ENCODE assay signal across 8 cellular contexts in the genomic region with DNA sequence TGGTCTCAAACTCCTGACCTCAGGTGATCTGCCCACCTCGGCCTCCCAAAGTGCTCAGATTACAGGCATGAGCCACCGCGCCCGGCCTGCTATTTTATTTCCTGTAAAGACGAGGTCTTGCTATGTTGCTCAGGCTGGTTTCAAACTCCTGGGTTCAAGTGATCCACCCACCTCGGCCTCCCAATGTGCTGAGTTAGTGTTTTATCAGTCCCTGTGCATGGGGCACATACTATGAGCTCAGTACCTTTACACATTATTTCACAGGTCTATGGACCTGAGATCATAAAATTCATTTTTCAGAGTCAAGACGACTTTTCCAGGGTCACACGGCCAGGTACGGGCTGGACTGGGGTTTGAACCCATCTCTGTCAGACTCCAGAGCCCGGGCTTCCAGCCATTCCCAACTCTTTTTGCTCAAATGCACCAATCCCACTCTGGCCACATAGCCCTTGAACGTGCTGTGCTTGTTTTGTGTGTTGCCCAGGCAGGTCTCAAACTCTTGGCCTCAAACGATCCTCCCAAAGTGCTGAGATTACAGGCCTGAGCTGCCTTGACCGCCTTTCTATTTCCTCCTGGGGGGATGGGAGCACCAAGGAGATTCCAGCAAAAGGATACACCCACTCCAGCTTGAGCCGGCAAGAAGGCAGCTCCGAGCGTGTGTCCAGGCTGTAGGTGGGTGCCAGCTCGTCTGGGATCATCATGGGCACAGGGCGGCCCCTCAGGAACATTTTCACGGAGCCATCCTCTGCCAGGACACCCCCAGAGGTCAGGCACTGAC. TPM values are rescaled to one million over a fixed set of nuclear protein-coding genes. Genes with fewer than 3 reads are reported as not detected.
A peak's percentile ranks its signal among the peaks of the same experiment; 100 is the strongest.
DNase-seq lines count a peak whose midpoint lies in the region; ATAC-seq and TF ChIP-seq lines count a peak whose summit lies in the region.

No MANE protein-coding gene starts in this region.

- H2BK15ac ChIP-seq in mesenchymal stem cell (ENCODE audit: low read depth, poor library complexity, severe bottlenecking), result no peak overlapping the region

- H4K91ac ChIP-seq in mesenchymal stem cell (ENCODE audit: low read length), result no peak overlapping the region

- TF ChIP-seq CTCF in AG04450 (IDR thresholded peaks at IDR 0.05; ENCODE audit: low read depth, low read length), result no peak
- no peak for TF ChIP-seq CTCF in brain microvascular endothelial cell (IDR thresholded peaks at IDR 0.05; ENCODE audit: low read depth, low read length, missing control alignments)

- POLR2A ChIA-PET in AG04450 (lab: Yijun Ruan, JAX), result interaction anchor here (0.6 kb wide), 2 partner anchors 7 to 11 kb away, joined by 4 to 5 read pairs; no protein-coding TSS in a partner anchor

- H3K18ac ChIP-seq in mesenchymal stem cell (ENCODE audit: low read depth in 1 of 2, low read length in 2 of 2), result peak overlapping the region in 1 of 2 experiments; percentile 65

- no peak overlapping the region for H2AFZ ChIP-seq in mesenchymal stem cell (ENCODE audit: low read depth, low read length)

- peaks cover 7% of the 10 kb centered on the region for H3K79me1 ChIP-seq in mesenchymal stem cell (replicated peaks; ENCODE audit: low read length, poor library complexity, severe bottlenecking)

- H3K23ac ChIP-seq in mesenchymal stem cell (ENCODE audit: low read length in 2 of 2), result no peak overlapping the region

- H3K14ac ChIP-seq in mesenchymal stem cell (ENCODE audit: low read length in 2 of 2), result no peak overlapping the region

- H3K36me3 ChIP-seq in HUES48 (ENCODE audit: control insufficient read depth, insufficient read depth, low read length) (no peaks in the 10 kb centered on the region), brain microvascular endothelial cell (replicated peaks) (no peaks in the 10 kb centered on the region), mesenchymal stem cell (ENCODE audit: control insufficient read depth in 1 of 2, insufficient read depth in 2 of 2, low read depth in 1 of 2, low read length in 2 of 2) (peaks cover 3 to 7% of the 10 kb centered on the region in 2 experiments)

- no peak overlapping the region for H2AK5ac ChIP-seq in mesenchymal stem cell (ENCODE audit: low read length, severe bottlenecking)

- peak overlapping the region; percentile 27 for H2BK120ac ChIP-seq in mesenchymal stem cell (ENCODE audit: low read depth, low read length)

- H3K27ac ChIP-seq in AG04450 (ENCODE audit: low read depth, low read length) (peak overlapping the region; percentile 11), HUES48 (ENCODE audit: low read depth, low read length) (peak overlapping the region; percentile 69), brain microvascular endothelial cell (no peak overlapping the region), mesenchymal stem cell (ENCODE audit: low read length, poor library complexity, severe bottlenecking) (peak overlapping the region; percentile 26)

- no peak overlapping the region for H3K9ac ChIP-seq in HUES48 (ENCODE audit: low read depth, low read length)
- peak overlapping the region; percentile 90 for H3K9ac ChIP-seq in mesenchymal stem cell (ENCODE audit: low read length)

- H3K4ac ChIP-seq in mesenchymal stem cell (ENCODE audit: low read depth in 1 of 2, low read length in 2 of 2), result peak overlapping the region; percentile 24 to 30

- no peak overlapping the region for H2BK5ac ChIP-seq in mesenchymal stem cell (ENCODE audit: low read depth, low read length, poor library complexity, severe bottlenecking)

- peak overlapping the region in 1 of 2 experiments; percentile 40 for H2BK12ac ChIP-seq in mesenchymal stem cell (ENCODE audit: low read length in 2 of 2)

- peak overlapping the region; percentile 2 for H4K8ac ChIP-seq in mesenchymal stem cell (ENCODE audit: low read length)

- H3K9me3 ChIP-seq in AG04450 (ENCODE audit: control insufficient read depth, insufficient read depth, low read length), result no peaks in the 10 kb centered on the region; the same call in 1 of the 2 replicates
- H3K9me3 ChIP-seq in HUES48 (ENCODE audit: control insufficient read depth, insufficient read depth, low read length), result no peaks in the 10 kb centered on the region
- H3K9me3 ChIP-seq in mesenchymal stem cell (ENCODE audit: control insufficient read depth, low read length), result no peaks in the 10 kb centered on the region

- H3K4me1 ChIP-seq in HUES48 (ENCODE audit: control insufficient read depth, insufficient read depth, low read length), result peaks cover 9% of the 10 kb centered on the region
- H3K4me1 ChIP-seq in mesenchymal stem cell (ENCODE audit: control insufficient read depth, insufficient read depth, low read depth, low read length), result peaks cover 24% of the 10 kb centered on the region

- H3K4me3 ChIP-seq in AG04450 (ENCODE audit: low read depth, low read length) (peak overlapping the region; percentile 79), HUES48 (ENCODE audit: low read depth, low read length) (peak overlapping the region; percentile 72), brain microvascular endothelial cell (ENCODE audit: low read depth, low read length) (peak overlapping the region; percentile 75), mesenchymal stem cell (ENCODE audit: insufficient read depth in 1 of 2, low read depth in 1 of 2, low read length in 2 of 2) (peak overlapping the region; percentile 73 to 92)

- in situ Hi-C loops in brain microvascular endothelial cell (cut with HindIII; ENCODE audit: low pct_ligation_motif_present, low sequenced_read_pairs), result no loop called here

- H3K4me2 ChIP-seq in mesenchymal stem cell (ENCODE audit: low read length, poor library complexity, severe bottlenecking), result peak overlapping the region; percentile 88

- DNase-seq in AG04450 (ENCODE audit: low read depth, low spot score), result no peak
- peak; percentile 37 for DNase-seq in brain microvascular endothelial cell
- peak; percentile 73 for DNase-seq in mesenchymal stem cell
- no peak for DNase-seq in NCI-H1930 (lab: John Stamatoyannopoulos, UW)
- DNase-seq in NCI-H524 treated with DMSO at 0.1 percent for 48 hours (lab: John Stamatoyannopoulos, UW), result no peak

- CTCF ChIA-PET in AG04450 (lab: Charles Lee), result interaction anchor here (0.6 to 1.1 kb wide), 3 partner anchors 31 to 198 kb away, joined by 3 read pairs; no protein-coding TSS in a partner anchor

- WGBS in mesenchymal stem cell, result 45% methylated on average over 19 of the region's 19 CpGs

- ATAC-seq in GM21717 (IDR thresholded peaks at IDR 0.05; ENCODE audit: unreplicated experiment), result no peak
- no peak for ATAC-seq in GM18502 (IDR thresholded peaks at IDR 0.05; ENCODE audit: poor library complexity, unreplicated experiment)

- H3K27me3 ChIP-seq in AG04450 (ENCODE audit: control insufficient read depth, insufficient read depth, low read length) (no peaks in the 10 kb centered on the region), HUES48 (ENCODE audit: control insufficient read depth, insufficient read depth, low read length) (no peaks in the 10 kb centered on the region), brain microvascular endothelial cell (replicated peaks) (no peaks in the 10 kb centered on the region), mesenchymal stem cell (ENCODE audit: control insufficient read depth in 1 of 2, insufficient read depth in 1 of 2, low read length in 2 of 2) (no peaks in the 10 kb centered on the region)

RNA-seq across cellular contexts. Expression of gene EML2, which starts 1.1 kb away (rescaled TPM):
- 10.8 and 14.9 TPM in 2 replicates for polyA plus RNA-seq in AG04450 (2011; rRNA removed)
- 35.6 and 37.9 TPM in 2 replicates for polyA minus RNA-seq in AG04450 (2011; rRNA and poly(A)+ RNA removed)
- polyA plus RNA-seq in mesenchymal stem cell (2013, experiment 1 of 2), result 13.5 TPM
- polyA plus RNA-seq in mesenchymal stem cell (2013, experiment 2 of 2), result 13.8 TPM

RNA-seq across cellular contexts. Expression of gene GIPR, which starts 29.9 kb away (rescaled TPM):
- 0.61 and 0.68 TPM in 2 replicates for polyA plus RNA-seq in AG04450 (2011; rRNA removed)
- polyA minus RNA-seq in AG04450 (2011; rRNA and poly(A)+ RNA removed), result 1.8 and 2.0 TPM in 2 replicates
- 6.2 TPM for polyA plus RNA-seq in mesenchymal stem cell (2013, experiment 1 of 2)
- 5.2 TPM for polyA plus RNA-seq in mesenchymal stem cell (2013, experiment 2 of 2)

RNA-seq across cellular contexts. Expression of gene GPR4, which starts 36.1 kb away (rescaled TPM):
- not detected in 2 replicates for polyA plus RNA-seq in AG04450 (2011; rRNA removed)
- not detected in 2 replicates for polyA minus RNA-seq in AG04450 (2011; rRNA and poly(A)+ RNA removed)
- 0.73 TPM for polyA plus RNA-seq in mesenchymal stem cell (2013, experiment 1 of 2)
- 0.77 TPM for polyA plus RNA-seq in mesenchymal stem cell (2013, experiment 2 of 2)

RNA-seq across cellular contexts. Expression of gene OPA3, which starts 53.5 kb away (rescaled TPM):
- 12.2 and 13.3 TPM in 2 replicates for polyA plus RNA-seq in AG04450 (2011; rRNA removed)
- 8.7 and 14.2 TPM in 2 replicates for polyA minus RNA-seq in AG04450 (2011; rRNA and poly(A)+ RNA removed)
- polyA plus RNA-seq in mesenchymal stem cell (2013, experiment 1 of 2), result 13.4 TPM
- polyA plus RNA-seq in mesenchymal stem cell (2013, experiment 2 of 2), result 13.7 TPM

RNA-seq across cellular contexts. Expression of gene SNRPD2, which starts 53.7 kb away (rescaled TPM):
- 531 and 608 TPM in 2 replicates for polyA plus RNA-seq in AG04450 (2011; rRNA removed)
- 142 and 154 TPM in 2 replicates for polyA minus RNA-seq in AG04450 (2011; rRNA and poly(A)+ RNA removed)
- 1,303 TPM for polyA plus RNA-seq in mesenchymal stem cell (2013, experiment 1 of 2)
- 1,356 TPM for polyA plus RNA-seq in mesenchymal stem cell (2013, experiment 2 of 2)

Comparison
In these comparisons a context has a peak if more than half of its experiments do, and no peak if none do; other contexts are left out.
1. DNase-seq: peak in brain microvascular endothelial cell (single experiment) and mesenchymal stem cell (single experiment); none in AG04450 (single experiment), NCI-H1930 (0 of 2) and NCI-H524 treated with DMSO at 0.1 percent for 48 hours (single experiment).
2. Peak in every context shown above with its lines, with median percentiles within 50 percentile points of each other: H3K4me3 ChIP-seq.